Comparison of ENCODE assay signal across 1 cellular context in genomic region chr11:33670250-33671011, GRCh38.
TF ChIP-seq lines count a peak whose summit lies in the region.

No MANE protein-coding gene starts in this region.

TF ChIP-seq in K562, 482 proteins besides CTCF, POLR2A, EP300 and RAD21 (continued from another document):
- 0 out of 2 replicates have a peak, but pooled peaks have one; percentile 29 for TF ChIP-seq ESRRA (IDR thresholded peaks at IDR 0.05; ENCODE audit: borderline replicate concordance, low read depth)
